Comparison of ENCODE assay signal across 23 cellular contexts in genomic region chr1:201544710-201545109, GRCh38.
"Had no signal": no experiment of that assay in that cellular context is flagged by ENCODE, and none has a peak within 500 bp of the region (broad histone marks: within the 10 kb centered on the region; RNA-seq: fewer than 3 reads in every experiment).

No MANE protein-coding gene starts in this region.

- H3K4me3 ChIP-seq: adrenal gland, Peyer's patch, SJCRH30 had no signal

- H3K9me3 Mint-ChIP-seq: activated CD8-positive, alpha-beta T cell treated with anti-CD3 and anti-CD28 coated beads for 36 hours; activated naive CD4-positive, alpha-beta T cell treated with anti-CD3 and anti-CD28 coated beads, Interleukin-2, amount 10 ng/mL, durations not matched to agents 7 days and 5 days; activated naive CD8-positive, alpha-beta T cell treated with anti-CD3 and anti-CD28 coated beads, Interleukin-2, amount 10 ng/mL, durations not matched to agents 7 days and 5 days; activated T-cell treated with anti-CD3 and anti-CD28 coated beads, Interleukin-2, amount 50 U/mL, for 72 hours; activated T-helper 2 cell treated with anti-CD3 and anti-CD28 coated beads, Interferon-gamma antibody, Interleukin-2, Interleukin-4, amounts not matched to agents 10 μg/mL and 5 μg/mL and 100 μg/mL, durations not matched to agents 14 hours and 24 hours and 36 hours; T-helper 1 cell treated with Interleukin-12 subunit alpha and Interleukin-12 subunit beta and Interleukin-4 antibody, amounts not matched to agents 30 μg/mL and 1 μg/mL, for 36 hours had no signal

- H3K36me3 Mint-ChIP-seq: activated naive CD4-positive, alpha-beta T cell treated with anti-CD3 and anti-CD28 coated beads, Interleukin-2, amount 10 ng/mL, durations not matched to agents 7 days and 5 days; activated naive CD8-positive, alpha-beta T cell treated with anti-CD3 and anti-CD28 coated beads, Interleukin-2, amount 10 ng/mL, durations not matched to agents 7 days and 5 days had no signal

- H3K4me3 Mint-ChIP-seq: activated CD8-positive, alpha-beta T cell treated with anti-CD3 and anti-CD28 coated beads for 36 hours; activated naive CD4-positive, alpha-beta T cell treated with anti-CD3 and anti-CD28 coated beads, Interleukin-2, amount 10 ng/mL, durations not matched to agents 7 days and 5 days; activated naive CD8-positive, alpha-beta T cell treated with anti-CD3 and anti-CD28 coated beads, Interleukin-2, amount 10 ng/mL, durations not matched to agents 7 days and 5 days; activated T-cell treated with anti-CD3 and anti-CD28 coated beads, Interleukin-2, amount 50 U/mL, for 72 hours; T-helper 1 cell treated with Interleukin-12 subunit alpha and Interleukin-12 subunit beta and Interleukin-4 antibody, amounts not matched to agents 30 μg/mL and 1 μg/mL, for 36 hours had no signal

- DNase-seq: activated CD4-positive, alpha-beta T cell treated with anti-CD3 and anti-CD28 coated beads for 4 hours; activated CD8-positive, alpha-beta memory T cell treated with anti-CD3 and anti-CD28 coated beads, Interleukin-2, amount 50 U/mL, for 4 hours; activated CD8-positive, alpha-beta T cell treated with anti-CD3 and anti-CD28 coated beads for 36 hours; activated gamma-delta T cell treated with Interleukin-2 at 50 U/mL for 16 hours; activated naive CD4-positive, alpha-beta T cell treated with anti-CD3 and anti-CD28 coated beads, Interleukin-2, amount 10 ng/mL, durations not matched to agents 7 days and 5 days; activated naive CD8-positive, alpha-beta T cell treated with anti-CD3 and anti-CD28 coated beads, Interleukin-2, amount 10 ng/mL, durations not matched to agents 7 days and 5 days; activated T-cell treated with anti-CD3 and anti-CD28 coated beads, Interleukin-2, amount 50 U/mL, for 72 hours; anterior cingulate cortex; KG1; NCI-H1092 treated with DMSO at 0.1 percent for 48 hours; NCI-H1417 treated with DMSO at 0.1 percent for 48 hours; NCI-H1694 treated with DMSO at 0.1 percent for 48 hours; NCI-H2029 treated with DMSO at 0.1 percent for 48 hours; NCI-H345; NCI-H510A; NK-92 treated with Interleukin-12 subunit alpha and Interleukin-12 subunit beta, amount 100 ng/mL, for 24 hours; Peyer's patch; Right ventricle myocardium superior; SJCRH30 had no signal

- H3K36me3 ChIP-seq: adrenal gland, Peyer's patch had no signal

- H3K27ac Mint-ChIP-seq: activated CD8-positive, alpha-beta T cell treated with anti-CD3 and anti-CD28 coated beads for 36 hours; activated naive CD4-positive, alpha-beta T cell treated with anti-CD3 and anti-CD28 coated beads, Interleukin-2, amount 10 ng/mL, durations not matched to agents 7 days and 5 days; activated naive CD8-positive, alpha-beta T cell treated with anti-CD3 and anti-CD28 coated beads, Interleukin-2, amount 10 ng/mL, durations not matched to agents 7 days and 5 days; activated T-cell treated with anti-CD3 and anti-CD28 coated beads, Interleukin-2, amount 50 U/mL, for 72 hours; activated T-helper 2 cell treated with anti-CD3 and anti-CD28 coated beads, Interferon-gamma antibody, Interleukin-2, Interleukin-4, amounts not matched to agents 10 μg/mL and 5 μg/mL and 100 μg/mL, durations not matched to agents 14 hours and 24 hours and 36 hours; T-helper 1 cell treated with Interleukin-12 subunit alpha and Interleukin-12 subunit beta and Interleukin-4 antibody, amounts not matched to agents 30 μg/mL and 1 μg/mL, for 36 hours had no signal

- H3K27me3 ChIP-seq: SJCRH30 had no signal

- H3K27ac ChIP-seq: adrenal gland, RWPE1 had no signal

- H3K9me3 ChIP-seq: adrenal gland, Peyer's patch, SJCRH30 had no signal
